Comparison of ENCODE assay signal across 1 cellular context in the genomic region with DNA sequence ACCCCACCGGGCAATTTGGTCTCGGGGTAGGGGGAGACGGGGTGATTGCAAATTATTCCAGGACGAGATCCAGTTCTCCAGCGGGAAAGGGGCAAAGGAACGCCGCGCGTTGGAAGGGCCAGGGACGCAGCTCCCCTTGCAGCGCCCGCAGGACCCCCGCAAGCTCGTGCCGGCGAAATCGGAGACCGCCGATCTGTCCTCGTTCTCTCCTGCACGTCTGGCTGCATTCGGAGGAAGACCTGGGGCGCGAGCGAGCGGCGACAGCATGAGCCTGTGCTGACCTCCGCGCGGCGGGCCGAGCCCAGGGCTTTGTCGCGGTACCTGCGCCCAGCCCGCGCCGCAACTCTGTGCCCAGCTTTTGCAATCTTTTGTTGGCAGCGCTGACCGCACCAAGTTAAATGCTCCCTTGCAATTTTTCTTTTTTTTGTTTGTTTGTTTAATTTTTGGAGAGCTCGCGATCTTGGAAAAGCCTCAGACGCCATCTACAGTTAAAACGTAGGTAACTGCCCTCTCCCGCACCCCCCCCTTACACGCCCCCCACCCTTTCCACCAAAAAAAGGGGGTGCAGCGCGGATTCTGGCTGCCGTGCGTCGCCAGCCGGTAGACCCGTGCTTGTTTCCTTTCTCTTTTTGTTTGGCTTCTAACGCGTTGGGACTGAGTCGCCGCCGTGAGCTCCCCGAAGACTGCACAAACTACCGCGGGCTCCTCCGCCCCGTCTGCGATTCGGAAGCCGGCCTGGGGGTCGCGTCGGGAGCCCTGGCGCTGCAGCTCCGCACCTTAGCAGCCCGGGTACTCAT.
A peak's percentile ranks its signal among the peaks of the same experiment; 100 is the strongest.
TF ChIP-seq lines count a peak whose summit lies in the region.

No MANE protein-coding gene starts in this region.

TF ChIP-seq in K562, 482 proteins besides CTCF, POLR2A, EP300 and RAD21 (continued from another document and continues in another):
- no peak for TF ChIP-seq E4F1 (CRISPR knock-in tag; IDR thresholded peaks at IDR 0.05; ENCODE audit: borderline replicate concordance)
- no peak for TF ChIP-seq HNRNPK (IDR thresholded peaks at IDR 0.05; ENCODE audit: low read depth, low read length, poor library complexity, severe bottlenecking)
- no peak for TF ChIP-seq RAD51 (IDR thresholded peaks at IDR 0.05; ENCODE audit: borderline replicate concordance, low read depth)
- TF ChIP-seq PCBP1 (IDR thresholded peaks at IDR 0.05; ENCODE audit: low read depth, low read length, poor library complexity, severe bottlenecking): no peak
- TF ChIP-seq, protein P1, sequence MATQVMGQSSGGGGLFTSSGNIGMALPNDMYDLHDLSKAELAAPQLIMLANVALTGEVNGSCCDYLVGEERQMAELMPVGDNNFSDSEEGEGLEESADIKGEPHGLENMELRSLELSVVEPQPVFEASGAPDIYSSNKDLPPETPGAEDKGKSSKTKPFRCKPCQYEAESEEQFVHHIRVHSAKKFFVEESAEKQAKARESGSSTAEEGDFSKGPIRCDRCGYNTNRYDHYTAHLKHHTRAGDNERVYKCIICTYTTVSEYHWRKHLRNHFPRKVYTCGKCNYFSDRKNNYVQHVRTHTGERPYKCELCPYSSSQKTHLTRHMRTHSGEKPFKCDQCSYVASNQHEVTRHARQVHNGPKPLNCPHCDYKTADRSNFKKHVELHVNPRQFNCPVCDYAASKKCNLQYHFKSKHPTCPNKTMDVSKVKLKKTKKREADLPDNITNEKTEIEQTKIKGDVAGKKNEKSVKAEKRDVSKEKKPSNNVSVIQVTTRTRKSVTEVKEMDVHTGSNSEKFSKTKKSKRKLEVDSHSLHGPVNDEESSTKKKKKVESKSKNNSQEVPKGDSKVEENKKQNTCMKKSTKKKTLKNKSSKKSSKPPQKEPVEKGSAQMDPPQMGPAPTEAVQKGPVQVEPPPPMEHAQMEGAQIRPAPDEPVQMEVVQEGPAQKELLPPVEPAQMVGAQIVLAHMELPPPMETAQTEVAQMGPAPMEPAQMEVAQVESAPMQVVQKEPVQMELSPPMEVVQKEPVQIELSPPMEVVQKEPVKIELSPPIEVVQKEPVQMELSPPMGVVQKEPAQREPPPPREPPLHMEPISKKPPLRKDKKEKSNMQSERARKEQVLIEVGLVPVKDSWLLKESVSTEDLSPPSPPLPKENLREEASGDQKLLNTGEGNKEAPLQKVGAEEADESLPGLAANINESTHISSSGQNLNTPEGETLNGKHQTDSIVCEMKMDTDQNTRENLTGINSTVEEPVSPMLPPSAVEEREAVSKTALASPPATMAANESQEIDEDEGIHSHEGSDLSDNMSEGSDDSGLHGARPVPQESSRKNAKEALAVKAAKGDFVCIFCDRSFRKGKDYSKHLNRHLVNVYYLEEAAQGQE (CRISPR knock-in tag; IDR thresholded peaks at IDR 0.05; ENCODE audit: low read depth): no peak
- TF ChIP-seq ZNF184 (CRISPR knock-in tag; IDR thresholded peaks at IDR 0.05): no peak
- TF ChIP-seq DMBX1 (CRISPR knock-in tag; IDR thresholded peaks at IDR 0.05; ENCODE audit: borderline replicate concordance): no peak
- TF ChIP-seq ELK3 (CRISPR knock-in tag; IDR thresholded peaks at IDR 0.05): no peak
- no peak for TF ChIP-seq LEF1 (IDR thresholded peaks at IDR 0.05)
- no peak for TF ChIP-seq BMI1 (IDR thresholded peaks at IDR 0.05; ENCODE audit: low read length)
- TF ChIP-seq CREM (IDR thresholded peaks at IDR 0.05; ENCODE audit: low read depth): 0 out of 2 replicates have a peak, but pooled peaks have one; percentile 9
- no peak for TF ChIP-seq MYNN (IDR thresholded peaks at IDR 0.05)
- no peak for TF ChIP-seq MYNN (CRISPR knock-in tag; IDR thresholded peaks at IDR 0.05)
- no peak for TF ChIP-seq THAP7 (CRISPR knock-in tag; IDR thresholded peaks at IDR 0.05)
- no peak for TF ChIP-seq ELF4 (CRISPR knock-in tag; IDR thresholded peaks at IDR 0.05)
- TF ChIP-seq L3MBTL2 (IDR thresholded peaks at IDR 0.05): peak; percentile 67
- TF ChIP-seq ELF1 (tag; IDR thresholded peaks at IDR 0.05): no peak
- no peak for TF ChIP-seq ZNF311 (CRISPR knock-in tag; IDR thresholded peaks at IDR 0.05)
- 0 out of 2 replicates have a peak, but pooled peaks have one; percentile 17 for TF ChIP-seq ZBTB40 (IDR thresholded peaks at IDR 0.05)
- no peak for TF ChIP-seq ZBTB40 (CRISPR knock-in tag; IDR thresholded peaks at IDR 0.05)
- TF ChIP-seq ESRRA (IDR thresholded peaks at IDR 0.05; ENCODE audit: borderline replicate concordance, low read depth): no peak
- TF ChIP-seq CHD2 (IDR thresholded peaks at IDR 0.05; ENCODE audit: low read depth, low read length): no peak
- TF ChIP-seq FOXP1 (CRISPR knock-in tag; IDR thresholded peaks at IDR 0.05): peak; percentile 66; the same call in 1 of the 2 replicates
- TF ChIP-seq, protein P2, sequence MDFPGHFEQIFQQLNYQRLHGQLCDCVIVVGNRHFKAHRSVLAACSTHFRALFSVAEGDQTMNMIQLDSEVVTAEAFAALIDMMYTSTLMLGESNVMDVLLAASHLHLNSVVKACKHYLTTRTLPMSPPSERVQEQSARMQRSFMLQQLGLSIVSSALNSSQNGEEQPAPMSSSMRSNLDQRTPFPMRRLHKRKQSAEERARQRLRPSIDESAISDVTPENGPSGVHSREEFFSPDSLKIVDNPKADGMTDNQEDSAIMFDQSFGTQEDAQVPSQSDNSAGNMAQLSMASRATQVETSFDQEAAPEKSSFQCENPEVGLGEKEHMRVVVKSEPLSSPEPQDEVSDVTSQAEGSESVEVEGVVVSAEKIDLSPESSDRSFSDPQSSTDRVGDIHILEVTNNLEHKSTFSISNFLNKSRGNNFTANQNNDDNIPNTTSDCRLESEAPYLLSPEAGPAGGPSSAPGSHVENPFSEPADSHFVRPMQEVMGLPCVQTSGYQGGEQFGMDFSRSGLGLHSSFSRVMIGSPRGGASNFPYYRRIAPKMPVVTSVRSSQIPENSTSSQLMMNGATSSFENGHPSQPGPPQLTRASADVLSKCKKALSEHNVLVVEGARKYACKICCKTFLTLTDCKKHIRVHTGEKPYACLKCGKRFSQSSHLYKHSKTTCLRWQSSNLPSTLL (IDR thresholded peaks at IDR 0.05): no peak
- no peak for TF ChIP-seq ZNF449 (CRISPR knock-in tag; IDR thresholded peaks at IDR 0.05)
- TF ChIP-seq, protein P3, sequence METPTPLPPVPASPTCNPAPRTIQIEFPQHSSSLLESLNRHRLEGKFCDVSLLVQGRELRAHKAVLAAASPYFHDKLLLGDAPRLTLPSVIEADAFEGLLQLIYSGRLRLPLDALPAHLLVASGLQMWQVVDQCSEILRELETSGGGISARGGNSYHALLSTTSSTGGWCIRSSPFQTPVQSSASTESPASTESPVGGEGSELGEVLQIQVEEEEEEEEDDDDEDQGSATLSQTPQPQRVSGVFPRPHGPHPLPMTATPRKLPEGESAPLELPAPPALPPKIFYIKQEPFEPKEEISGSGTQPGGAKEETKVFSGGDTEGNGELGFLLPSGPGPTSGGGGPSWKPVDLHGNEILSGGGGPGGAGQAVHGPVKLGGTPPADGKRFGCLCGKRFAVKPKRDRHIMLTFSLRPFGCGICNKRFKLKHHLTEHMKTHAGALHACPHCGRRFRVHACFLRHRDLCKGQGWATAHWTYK (CRISPR knock-in tag; IDR thresholded peaks at IDR 0.05): no peak; the same call in 1 of the 2 replicates
- no peak for TF ChIP-seq ZNF140 (CRISPR knock-in tag; IDR thresholded peaks at IDR 0.05)
- no peak for TF ChIP-seq IRF2 (CRISPR knock-in tag; IDR thresholded peaks at IDR 0.05)
